In genomic region chr11:61472282-61472681, GRCh38 we compare ENCODE assay signal across 14 cellular contexts. TPM values are rescaled to one million over a fixed set of nuclear protein-coding genes. Genes with fewer than 3 reads are reported as not detected.
DNase-seq lines count a peak whose midpoint lies in the region; ATAC-seq and TF ChIP-seq lines count a peak whose summit lies in the region.
"Had no signal": no experiment of that assay in that cellular context is flagged by ENCODE, and none has a peak within 500 bp of the region (broad histone marks: within the 10 kb centered on the region; RNA-seq: fewer than 3 reads in every experiment).

No MANE protein-coding gene starts in this region.

- no peaks in the 10 kb centered on the region for H3K9me3 ChIP-seq in mucosa of rectum (ENCODE audit: control insufficient read depth in 2 of 2, low read length in 2 of 2)
- no peaks in the 10 kb centered on the region for H3K9me3 ChIP-seq in SK-N-SH
- H3K9me3 ChIP-seq: BLaER1 treated with 17β-estradiol and CSF1 and Interleukin-3, amounts not matched to agents 10 nM and 100 nM had no signal

- TF ChIP-seq CTCF in NB4 (IDR thresholded peaks at IDR 0.05; ENCODE audit: low read depth, low read length), result no peak
- TF ChIP-seq CTCF in dorsolateral prefrontal cortex (IDR thresholded peaks at IDR 0.05 in 54 of 56, conservative IDR thresholded peaks at IDR 0.05 in 2 of 56; ENCODE audit: low read depth in 1 of 56, partially characterized antibody in 56 of 56), result no peak
- no peak for TF ChIP-seq CTCF in SK-N-SH (IDR thresholded peaks at IDR 0.05)

- H3K79me2 ChIP-seq in SK-N-SH (ENCODE audit: insufficient read depth), result no peaks in the 10 kb centered on the region

- WGBS in SK-N-SH (ENCODE audit: low lambda C conversion rate), result 96% methylated on average over 5 of the region's 5 CpGs

- H3F3A ChIP-seq in SK-N-SH (replicated peaks; ENCODE audit: insufficient read depth), result no peaks in the 10 kb centered on the region

- no peak for TF ChIP-seq POLR2A in NB4 (IDR thresholded peaks at IDR 0.05; ENCODE audit: extremely low read depth, insufficient read length)

- no peak overlapping the region for H2AFZ ChIP-seq in SK-N-SH (ENCODE audit: low read depth)

- H3K4me3 ChIP-seq in NB4 (ENCODE audit: low read depth, low read length) (no peak overlapping the region), dorsolateral prefrontal cortex (no peak overlapping the region), mucosa of rectum (ENCODE audit: low read length in 2 of 2) (no peak overlapping the region), SK-N-SH (ENCODE audit: low read depth in 2 of 2, low read length in 1 of 2) (no peak overlapping the region)
- H3K4me3 ChIP-seq: BLaER1 treated with 17β-estradiol and CSF1 and Interleukin-3, amounts not matched to agents 10 nM and 100 nM had no signal

- CTCF ChIA-PET in SK-N-SH (lab: Yijun Ruan, JAX), result interaction anchor here (0.7 to 21.8 kb wide), 8 partner anchors 26 to 166 kb away, joined by 3 to 670 read pairs (median 4); partner anchors contain the start of genes LRRC10B and SYT7

- TF ChIP-seq RAD21 in SK-N-SH (IDR thresholded peaks at IDR 0.05; ENCODE audit: low read length), result no peak

- H3K27me3 ChIP-seq in dorsolateral prefrontal cortex (no peaks in the 10 kb centered on the region), mucosa of rectum (ENCODE audit: control insufficient read depth in 2 of 2, insufficient read depth in 2 of 2, low read length in 2 of 2) (no peaks in the 10 kb centered on the region), SK-N-SH (ENCODE audit: insufficient read depth) (no peaks in the 10 kb centered on the region)
- H3K27me3 ChIP-seq: BLaER1 treated with 17β-estradiol and CSF1 and Interleukin-3, amounts not matched to agents 10 nM and 100 nM had no signal

- intact Hi-C loops in dorsolateral prefrontal cortex (cut with DNase I), result loop anchor here in 1 of 2 donors (10.0 kb wide), 1 partner anchor 163 kb away; no protein-coding TSS in a partner anchor

- no peaks in the 10 kb centered on the region for H3K9me2 ChIP-seq in SK-N-SH

- no peak for TF ChIP-seq EP300 in SK-N-SH (IDR thresholded peaks at IDR 0.05; ENCODE audit: borderline replicate concordance in 1 of 2, low read depth in 1 of 2, low read length in 1 of 2)

- ATAC-seq in HG02798 (IDR thresholded peaks at IDR 0.05; ENCODE audit: poor library complexity, unreplicated experiment), result no peak
- ATAC-seq: activated CD8-positive, alpha-beta memory T cell treated with anti-CD3 and anti-CD28 coated beads, Interleukin-2, amount 10 ng/mL, durations not matched to agents 7 days and 5 days had no signal

- POLR2A ChIA-PET in SK-N-SH (lab: Yijun Ruan, JAX), result interaction anchor here (0.7 kb wide), 1 partner anchor 43 kb away, joined by 3 read pairs; the partner anchor contains the start of genes CPSF7 and SDHAF2

- H3K4me1 ChIP-seq in mucosa of rectum (ENCODE audit: control insufficient read depth in 2 of 2, insufficient read depth in 2 of 2, low read length in 2 of 2), result peaks cover 0 to 4% of the 10 kb centered on the region in 2 donors
- no peaks in the 10 kb centered on the region for H3K4me1 ChIP-seq in SK-N-SH (ENCODE audit: control insufficient read depth in 1 of 2, insufficient read depth in 2 of 2, low read depth in 1 of 2, low read length in 1 of 2)

- no peaks in the 10 kb centered on the region for H4K20me1 ChIP-seq in SK-N-SH (ENCODE audit: insufficient read depth)

- H3K9ac ChIP-seq in mucosa of rectum (ENCODE audit: low read depth in 1 of 2, low read length in 2 of 2), result no peak overlapping the region
- no peak overlapping the region for H3K9ac ChIP-seq in SK-N-SH

- DNase-seq in NB4 (ENCODE audit: low read depth) (peak; percentile 38), dorsolateral prefrontal cortex (no peak), NCI-H1092 (lab: John Stamatoyannopoulos, UW) (no peak), occipital lobe (lab: John Stamatoyannopoulos, UW) (no peak), SK-N-SH (no peak)
- DNase-seq: activated CD8-positive, alpha-beta memory T cell treated with anti-CD3 and anti-CD28 coated beads, Interleukin-2, amount 10 ng/mL, durations not matched to agents 7 days and 5 days; amniotic stem cell; NCI-H1694; NCI-H69; SHP77 had no signal

- H3K36me3 ChIP-seq in mucosa of rectum (ENCODE audit: control insufficient read depth in 2 of 2, insufficient read depth in 2 of 2, low read length in 2 of 2), result peaks cover 0 to 9% of the 10 kb centered on the region in 2 donors
- H3K36me3 ChIP-seq in SK-N-SH (replicated peaks in 1 of 2; ENCODE audit: control insufficient read depth in 1 of 2, insufficient read depth in 2 of 2, low read length in 1 of 2), result peaks cover 4% of the 10 kb centered on the region in 2 experiments

- no peak overlapping the region for H3K4me2 ChIP-seq in SK-N-SH

- H3K27ac ChIP-seq in dorsolateral prefrontal cortex (peak overlapping the region in 52 of 59 donors; percentile 7 to 85 (median 64)), mucosa of rectum (ENCODE audit: low read depth in 2 of 2, low read length in 2 of 2) (peak overlapping the region; percentile 16 to 55), temporal lobe (ENCODE audit: low read depth, low read length) (peak overlapping the region; percentile 75), SK-N-SH (ENCODE audit: low read depth in 2 of 2, low read length in 1 of 2) (no peak overlapping the region)
- H3K27ac ChIP-seq: BLaER1 treated with 17β-estradiol and CSF1 and Interleukin-3, amounts not matched to agents 10 nM and 100 nM had no signal

TF ChIP-seq in SK-N-SH, 30 proteins besides CTCF, POLR2A, EP300 and RAD21 (continues in another document):
- TF ChIP-seq CHD2 (IDR thresholded peaks at IDR 0.05; ENCODE audit: low read length, partially characterized antibody) (no peak), MEF2A (IDR thresholded peaks at IDR 0.05; ENCODE audit: borderline replicate concordance, low read depth) (no peak), TAF1 (IDR thresholded peaks at IDR 0.05; ENCODE audit: borderline replicate concordance, low read depth, low read length) (no peak), SMC3 (IDR thresholded peaks at IDR 0.05; ENCODE audit: low read depth, low read length) (no peak), USF1 (IDR thresholded peaks at IDR 0.05; ENCODE audit: borderline replicate concordance, low read depth) (no peak), JUND (IDR thresholded peaks at IDR 0.05) (no peak), ELF1 (IDR thresholded peaks at IDR 0.05) (no peak), REST (IDR thresholded peaks at IDR 0.05; ENCODE audit: low read depth, low read length) (no peak), POLR2AphosphoS5 (IDR thresholded peaks at IDR 0.05; ENCODE audit: low read depth, low read length) (no peak), FOXM1 (IDR thresholded peaks at IDR 0.05; ENCODE audit: low read depth) (no peak), RXRA (IDR thresholded peaks at IDR 0.05; ENCODE audit: borderline replicate concordance, low read depth) (no peak), YY1 (IDR thresholded peaks at IDR 0.05; ENCODE audit: low read depth) (no peak), SIN3A (IDR thresholded peaks at IDR 0.05; ENCODE audit: borderline replicate concordance, low read depth, low read length) (no peak), GATA2 (CRISPR knock-in tag; IDR thresholded peaks at IDR 0.05) (no peak)

RNA-seq across cellular contexts. Expression of gene LRRC10B, which starts 36.3 kb away (rescaled TPM):
- total RNA-seq in dorsolateral prefrontal cortex, result 10 to 100 TPM in 46 of 120 experiments, 1 to 10 TPM in 74; 1.3 to 19.6 (median 9.1) TPM
- 2.5 TPM for total RNA-seq in temporal lobe
- 3.1 TPM for total RNA-seq in occipital lobe
- 0.11 TPM in 1 of 2 replicates, not detected in the other for polyA plus RNA-seq in SK-N-SH (2012; rRNA removed)
- 0.03 and 0.12 TPM in 2 replicates for polyA plus RNA-seq in SK-N-SH (2012; cell fraction: cytosol; rRNA removed)
- polyA plus RNA-seq in SK-N-SH (2012; cell fraction: nucleus; rRNA removed), result 0.02 and 0.08 TPM in 2 replicates

RNA-seq across cellular contexts. Expression of gene SDHAF2, which starts 42.4 kb away (rescaled TPM):
- total RNA-seq in dorsolateral prefrontal cortex (10 to 100 TPM; 23.9 to 53.9 (median 37.5) TPM), temporal lobe (29.3 TPM), occipital lobe (27.6 TPM)
- polyA plus RNA-seq in SK-N-SH (2012; rRNA removed), result 81.7 and 116 TPM in 2 replicates
- 86.1 and 90.7 TPM in 2 replicates for polyA plus RNA-seq in SK-N-SH (2012; cell fraction: cytosol; rRNA removed)
- polyA plus RNA-seq in SK-N-SH (2012; cell fraction: nucleus; rRNA removed), result 61.0 and 62.6 TPM in 2 replicates

RNA-seq across cellular contexts. Expression of gene CPSF7, which starts 42.5 kb away (rescaled TPM):
- 100 to 1,000 TPM in 29 of 120 experiments, 10 to 100 TPM in 91; 73.7 to 125 (median 93.7) TPM for total RNA-seq in dorsolateral prefrontal cortex
- total RNA-seq in temporal lobe, result 23.4 TPM
- total RNA-seq in occipital lobe, result 25.1 TPM
- 44.0 and 49.4 TPM in 2 replicates for polyA plus RNA-seq in SK-N-SH (2012; rRNA removed)
- 32.0 and 37.2 TPM in 2 replicates for polyA plus RNA-seq in SK-N-SH (2012; cell fraction: cytosol; rRNA removed)
- polyA plus RNA-seq in SK-N-SH (2012; cell fraction: nucleus; rRNA removed), result 133 and 154 TPM in 2 replicates

Comparison
In these comparisons a context has a peak if more than half of its experiments do, and no peak if none do; other contexts are left out.
1. H3K27ac ChIP-seq: peak in dorsolateral prefrontal cortex (52 of 59), mucosa of rectum (2 of 2) and temporal lobe (single experiment); none in SK-N-SH (0 of 2).